1 cellular context compared by ENCODE assay signal in genomic region chr18:3654442-3655253, GRCh38.
A peak's percentile ranks its signal among the peaks of the same experiment; 100 is the strongest.
TF ChIP-seq lines count a peak whose summit lies in the region.

No MANE protein-coding gene starts in this region.

TF ChIP-seq in K562, 482 proteins besides CTCF, POLR2A, EP300 and RAD21 (continued from another document and continues in another):
- TF ChIP-seq ZC3H4 (CRISPR knock-in tag; IDR thresholded peaks at IDR 0.05; ENCODE audit: borderline replicate concordance) (no peak), ZNF75A (CRISPR knock-in tag; IDR thresholded peaks at IDR 0.05) (no peak), NFXL1 (CRISPR knock-in tag; IDR thresholded peaks at IDR 0.05) (no peak), TFAP4 (CRISPR knock-in tag; IDR thresholded peaks at IDR 0.05; ENCODE audit: borderline replicate concordance) (0 out of 2 replicates have a peak, but pooled peaks have one; percentile 25), ERF (CRISPR knock-in tag; IDR thresholded peaks at IDR 0.05) (peak; percentile 72), ZNF655 (CRISPR knock-in tag; IDR thresholded peaks at IDR 0.05) (no peak), POU5F1 (IDR thresholded peaks at IDR 0.05; ENCODE audit: borderline replicate concordance, low read depth, low read length, partially characterized antibody) (no peak), ZNF780A (CRISPR knock-in tag; IDR thresholded peaks at IDR 0.05) (0 out of 2 replicates have a peak, but pooled peaks have one; percentile 19), SRSF3 (IDR thresholded peaks at IDR 0.05; ENCODE audit: insufficient read depth, low read length) (no peak), TAF7 (tag; IDR thresholded peaks at IDR 0.05) (peak; percentile 29; the same call in 1 of the 2 replicates), NFE2L1 (tag; IDR thresholded peaks at IDR 0.05; ENCODE audit: borderline replicate concordance, low read depth) (0 out of 2 replicates have a peak, but pooled peaks have one; percentile 5), KAT7 (CRISPR knock-in tag; IDR thresholded peaks at IDR 0.05; ENCODE audit: borderline replicate concordance) (peak; percentile 85; the same call in 1 of the 2 replicates), HDAC2 (IDR thresholded peaks at IDR 0.05) (no peak), ZNF830 (CRISPR knock-in tag; IDR thresholded peaks at IDR 0.05) (no peak), HBP1 (CRISPR knock-in tag; IDR thresholded peaks at IDR 0.05) (peak; percentile 65; the same call in 1 of the 2 replicates), BRD4 (IDR thresholded peaks at IDR 0.05) (peak; percentile 17; the same call in 1 of the 2 replicates), ZNF512 (tag; IDR thresholded peaks at IDR 0.05) (no peak), CEBPG (CRISPR knock-in tag; IDR thresholded peaks at IDR 0.05) (0 out of 2 replicates have a peak, but pooled peaks have one; percentile 29), CEBPG (tag; conservative IDR thresholded peaks at IDR 0.05 in 1 of 2, IDR thresholded peaks at IDR 0.05 in 1 of 2) (no peak), ZKSCAN8 (CRISPR knock-in tag; IDR thresholded peaks at IDR 0.05) (no peak), MAZ (CRISPR knock-in tag; conservative IDR thresholded peaks at IDR 0.05 in 1 of 2, IDR thresholded peaks at IDR 0.05 in 1 of 2) (peak; percentile 5 to 6; a peak in 1 of 4 replicates), BRD9 (IDR thresholded peaks at IDR 0.05; ENCODE audit: low read depth, partially characterized antibody) (no peak), ZBTB26 (CRISPR knock-in tag; IDR thresholded peaks at IDR 0.05) (peak; percentile 55), WHSC1 (IDR thresholded peaks at IDR 0.05; ENCODE audit: low read length) (peak; percentile 81), GTF2B (IDR thresholded peaks at IDR 0.05; ENCODE audit: extremely low read depth, insufficient read length) (no peak), ZNF175 (CRISPR knock-in tag; IDR thresholded peaks at IDR 0.05; ENCODE audit: low read depth) (peak; percentile 56; the same call in 1 of the 2 replicates), ZNF583 (CRISPR knock-in tag; IDR thresholded peaks at IDR 0.05) (no peak), MAFK (IDR thresholded peaks at IDR 0.05; ENCODE audit: low read length) (no peak), CHAMP1 (IDR thresholded peaks at IDR 0.05) (no peak), ZNF41 (CRISPR knock-in tag; conservative IDR thresholded peaks at IDR 0.05) (0 out of 2 replicates have a peak, but pooled peaks have one; percentile 10), ZBED1 (IDR thresholded peaks at IDR 0.05) (no peak), TAF9B (IDR thresholded peaks at IDR 0.05; ENCODE audit: partially characterized antibody) (no peak), THRB (CRISPR knock-in tag; conservative IDR thresholded peaks at IDR 0.05) (peak; percentile 92; the same call in 1 of the 2 replicates), ZNF217 (CRISPR knock-in tag; IDR thresholded peaks at IDR 0.05) (no peak), REST (CRISPR knock-in tag; IDR thresholded peaks at IDR 0.05; ENCODE audit: low read depth) (0 out of 2 replicates have a peak, but pooled peaks have one; percentile 36), TCF3 (CRISPR knock-in tag; IDR thresholded peaks at IDR 0.05) (peak; percentile 16)
